1 cellular context compared by ENCODE assay signal in the genomic region with DNA sequence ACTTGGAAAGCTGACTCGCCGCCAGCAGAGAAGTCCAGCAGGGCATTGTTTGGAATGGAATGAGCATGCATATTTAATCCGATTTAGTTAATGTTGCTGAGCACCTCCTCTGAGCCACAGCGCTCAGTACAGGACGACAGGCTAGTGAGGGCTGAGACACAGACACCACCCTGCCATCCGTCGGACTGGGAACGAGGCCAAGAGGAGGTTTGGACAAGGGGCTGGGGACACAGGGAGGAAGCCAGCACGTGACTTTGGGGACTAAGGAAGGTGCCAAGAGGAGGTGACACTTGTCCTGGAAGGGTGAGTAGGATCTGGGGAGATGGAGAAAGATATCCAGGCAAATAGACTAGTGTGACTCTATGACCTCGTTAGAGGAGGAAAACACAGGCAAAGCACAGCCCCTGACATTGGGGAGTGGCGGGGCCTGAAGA.
TF ChIP-seq lines count a peak whose summit lies in the region.

No MANE protein-coding gene starts in this region.

TF ChIP-seq in HEK293, 187 proteins besides CTCF, POLR2A, EP300 and RAD21 (continued from another document):
- TF ChIP-seq, protein P1, sequence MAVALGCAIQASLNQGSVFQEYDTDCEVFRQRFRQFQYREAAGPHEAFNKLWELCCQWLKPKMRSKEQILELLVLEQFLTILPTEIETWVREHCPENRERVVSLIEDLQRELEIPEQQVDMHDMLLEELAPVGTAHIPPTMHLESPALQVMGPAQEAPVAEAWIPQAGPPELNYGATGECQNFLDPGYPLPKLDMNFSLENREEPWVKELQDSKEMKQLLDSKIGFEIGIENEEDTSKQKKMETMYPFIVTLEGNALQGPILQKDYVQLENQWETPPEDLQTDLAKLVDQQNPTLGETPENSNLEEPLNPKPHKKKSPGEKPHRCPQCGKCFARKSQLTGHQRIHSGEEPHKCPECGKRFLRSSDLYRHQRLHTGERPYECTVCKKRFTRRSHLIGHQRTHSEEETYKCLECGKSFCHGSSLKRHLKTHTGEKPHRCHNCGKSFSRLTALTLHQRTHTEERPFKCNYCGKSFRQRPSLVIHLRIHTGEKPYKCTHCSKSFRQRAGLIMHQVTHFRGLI (tag by site-specific recombination; IDR thresholded peaks at IDR 0.05): no peak
